ENCODE assay signal across 1 cellular context in genomic region chr11:124716596-124716995, GRCh38.
TF ChIP-seq lines count a peak whose summit lies in the region.

No MANE protein-coding gene starts in this region.

TF ChIP-seq in HepG2, 621 proteins besides CTCF, POLR2A, EP300 and RAD21:
- TF ChIP-seq FOXP1 (IDR thresholded peaks at IDR 0.05) (no peak), FOXP1 (CRISPR knock-in tag; IDR thresholded peaks at IDR 0.05) (no peak), ZNF720 (CRISPR knock-in tag; IDR thresholded peaks at IDR 0.05) (no peak)
